Comparison of ENCODE assay signal across 8 cellular contexts in the genomic region with DNA sequence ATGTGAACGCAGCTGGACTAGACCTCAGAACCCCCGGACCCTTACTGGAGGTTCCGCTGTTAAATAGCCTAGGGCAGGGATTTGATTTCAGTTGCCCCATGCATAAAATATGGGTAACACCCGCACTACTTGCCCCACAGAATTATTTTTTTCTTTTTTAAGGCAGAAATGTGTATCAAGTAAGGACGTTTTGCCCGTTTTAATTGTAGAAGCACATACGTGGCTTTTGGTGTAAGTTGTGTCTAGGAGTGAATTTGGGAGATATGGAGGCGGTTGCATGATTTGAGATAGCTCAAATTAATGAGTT. TPM values are rescaled to one million over a fixed set of nuclear protein-coding genes. Genes with fewer than 3 reads are reported as not detected.
DNase-seq lines count a peak whose midpoint lies in the region; ATAC-seq and TF ChIP-seq lines count a peak whose summit lies in the region.

No MANE protein-coding gene starts in this region.

- H3K4me3 ChIP-seq in HUES48 (ENCODE audit: low read depth, low read length) (peak overlapping the region; percentile 71), breast epithelium (peak overlapping the region; percentile 78 to 98 (median 85)), upper lobe of left lung (peak overlapping the region; percentile 65 to 90 (median 81))

- H3K27ac Mint-ChIP-seq in CD4-positive, alpha-beta T cell = peak overlapping the region; percentile 94

- peak overlapping the region; percentile 74 for H3K27ac ChIP-seq in CD4-positive, alpha-beta T cell (ENCODE audit: low read depth, low read length)
- H3K27ac ChIP-seq in HUES48 (ENCODE audit: low read depth, low read length) = peak overlapping the region; percentile 75
- H3K27ac ChIP-seq in breast epithelium = peak overlapping the region; percentile 94 to 95
- peak overlapping the region; percentile 86 to 93 (median 91) for H3K27ac ChIP-seq in upper lobe of left lung

- no peak for TF ChIP-seq EP300 in upper lobe of left lung (IDR thresholded peaks at IDR 0.05)

- H3K27me3 ChIP-seq in CD4-positive, alpha-beta T cell (ENCODE audit: control insufficient read depth, insufficient read depth, low read length) = peaks cover 5% of the 10 kb centered on the region
- H3K27me3 ChIP-seq in HUES48 (ENCODE audit: control insufficient read depth, insufficient read depth, low read length) = peaks cover 18% of the 10 kb centered on the region
- H3K27me3 ChIP-seq in breast epithelium = no peaks in the 10 kb centered on the region
- H3K27me3 ChIP-seq in upper lobe of left lung = no peaks in the 10 kb centered on the region

- H3K4me1 Mint-ChIP-seq in CD4-positive, alpha-beta T cell (ENCODE audit: low read depth) = peaks cover 46% of the 10 kb centered on the region

- CTCF ChIA-PET in CD4-positive, alpha-beta T cell (lab: Charles Lee) = interaction anchor here (1.6 to 3.4 kb wide), 2 partner anchors 9 to 209 kb away, joined by 7 to 15 read pairs; no protein-coding TSS in a partner anchor

- no peaks in the 10 kb centered on the region for H3K36me3 ChIP-seq in HUES48 (ENCODE audit: control insufficient read depth, insufficient read depth, low read length)
- no peaks in the 10 kb centered on the region for H3K36me3 ChIP-seq in breast epithelium
- no peaks in the 10 kb centered on the region for H3K36me3 ChIP-seq in upper lobe of left lung

- intact Hi-C loops in CD4-positive, alpha-beta T cell (cut with DNase I, micrococcal nuclease) = loop anchor here (2.0 to 10.0 kb wide), 12 partner anchors 68 to 1485 kb away; a partner anchor contains a TSS
- intact Hi-C loops in breast epithelium (cut with DNase I; ENCODE audit: low total_unique reads) = no loop called here

- H3K27me3 Mint-ChIP-seq in CD4-positive, alpha-beta T cell = no peaks in the 10 kb centered on the region

- POLR2A ChIA-PET in CD4-positive, alpha-beta T cell (lab: Charles Lee) = interaction anchor here (0.8 to 3.0 kb wide), 10 partner anchors 8 to 1311 kb away, joined by 3 to 62 read pairs (median 8); a partner anchor contains a TSS

- no peaks in the 10 kb centered on the region for H3K9me3 ChIP-seq in CD4-positive, alpha-beta T cell (ENCODE audit: control insufficient read depth, low read length)
- no peaks in the 10 kb centered on the region for H3K9me3 ChIP-seq in HUES48 (ENCODE audit: control insufficient read depth, insufficient read depth, low read length)
- H3K9me3 ChIP-seq in breast epithelium = no peaks in the 10 kb centered on the region
- H3K9me3 ChIP-seq in upper lobe of left lung = no peaks in the 10 kb centered on the region

- peaks cover 20% of the 10 kb centered on the region for H3K4me1 ChIP-seq in HUES48 (ENCODE audit: control insufficient read depth, insufficient read depth, low read length)
- H3K4me1 ChIP-seq in breast epithelium = peaks cover 0 to 4% of the 10 kb centered on the region in 2 donors
- H3K4me1 ChIP-seq in upper lobe of left lung = peaks cover 18 to 32% (median 26%) of the 10 kb centered on the region in 4 donors

- no peaks in the 10 kb centered on the region for H3K9me3 Mint-ChIP-seq in CD4-positive, alpha-beta T cell

- no peak for DNase-seq in CD4-positive, alpha-beta T cell
- DNase-seq in breast epithelium (ENCODE audit: low spot score in 2 of 2) (no peak), medulla oblongata (ENCODE audit: extremely low spot score) (peak; percentile 67), upper lobe of left lung (no peak), amniotic stem cell (lab: John Stamatoyannopoulos, UW) (no peak), HK-2 (ENCODE audit: unreplicated experiment) (no peak), NOMO-1 (lab: John Stamatoyannopoulos, UW; ENCODE audit: unreplicated experiment in 2 of 2) (no peak)

- peak overlapping the region; percentile 63 for H3K9ac ChIP-seq in HUES48 (ENCODE audit: low read depth, low read length)

- H3K36me3 Mint-ChIP-seq in CD4-positive, alpha-beta T cell (ENCODE audit: low read depth) = peaks cover 31% of the 10 kb centered on the region

- TF ChIP-seq CTCF in CD4-positive, alpha-beta T cell (IDR thresholded peaks at IDR 0.05) = no peak
- TF ChIP-seq CTCF in breast epithelium (IDR thresholded peaks at IDR 0.05) (no peak), upper lobe of left lung (IDR thresholded peaks at IDR 0.05) (no peak)

- peak overlapping the region; percentile 93 for H3K4me3 Mint-ChIP-seq in CD4-positive, alpha-beta T cell

- no peak for ATAC-seq in CD4-positive, alpha-beta T cell (ENCODE audit: poor library complexity)
- ATAC-seq in upper lobe of left lung (ENCODE audit: low FRiP score in 2 of 2) = no peak

- TF ChIP-seq POLR2A in breast epithelium (IDR thresholded peaks at IDR 0.05) (no peak), upper lobe of left lung (IDR thresholded peaks at IDR 0.05) (no peak)

- 7 to 9% methylated on average over 8 of the region's 8 CpGs for WGBS in upper lobe of left lung, 2 donors

RNA-seq across cellular contexts. Expression of a gene that starts 0.6 kb away (rescaled TPM):
- total RNA-seq in CD4-positive, alpha-beta T cell = 10 to 100 TPM; 16.6 to 17.7 TPM
- total RNA-seq in breast epithelium (10 to 100 TPM; 32.1 to 40.2 (median 40.1) TPM), upper lobe of left lung (10 to 100 TPM; 13.6 to 33.5 (median 18.6) TPM)
